1 cellular context compared by ENCODE assay signal in genomic region chr2:200811336-200812121, GRCh38.
TF ChIP-seq lines count a peak whose summit lies in the region.

Gene BZW1, plus strand, starts transcription at chr2:200811910. Its CDS starts 1,308 bp downstream, at chr2:200813218.

TF ChIP-seq in HepG2, 621 proteins besides CTCF, POLR2A, EP300 and RAD21 (continued from another document and continues in another):
- TF ChIP-seq ARID4A (CRISPR knock-in tag; IDR thresholded peaks at IDR 0.05; ENCODE audit: borderline replicate concordance) (peak; percentile 89), REXO4 (CRISPR knock-in tag; IDR thresholded peaks at IDR 0.05; ENCODE audit: borderline replicate concordance) (no peak), ZKSCAN8 (CRISPR knock-in tag; IDR thresholded peaks at IDR 0.05; ENCODE audit: borderline replicate concordance) (peak; percentile 54; the same call in 1 of the 2 replicates), ARID5B (CRISPR knock-in tag; IDR thresholded peaks at IDR 0.05) (no peak), GABPB1 (CRISPR knock-in tag; IDR thresholded peaks at IDR 0.05) (peak; percentile 93), NKX3-1 (CRISPR knock-in tag; IDR thresholded peaks at IDR 0.05) (peak; percentile 90; the same call in 1 of the 2 replicates), KAT8 (CRISPR knock-in tag; IDR thresholded peaks at IDR 0.05) (peak; percentile 91), GFI1 (CRISPR knock-in tag; IDR thresholded peaks at IDR 0.05; ENCODE audit: borderline replicate concordance) (peak; percentile 60; the same call in 1 of the 2 replicates), LRRFIP1 (CRISPR knock-in tag; conservative IDR thresholded peaks at IDR 0.05) (no peak), GTF3A (CRISPR knock-in tag; conservative IDR thresholded peaks at IDR 0.05) (peak; percentile 93; the same call in 1 of the 2 replicates), ETS1 (CRISPR knock-in tag; IDR thresholded peaks at IDR 0.05) (no peak; the same call in 1 of the 2 replicates), ZNF704 (CRISPR knock-in tag; IDR thresholded peaks at IDR 0.05; ENCODE audit: borderline replicate concordance) (no peak), MYPOP (CRISPR knock-in tag; IDR thresholded peaks at IDR 0.05) (peak; percentile 86; the same call in 1 of the 2 replicates), ZNF660 (CRISPR knock-in tag; IDR thresholded peaks at IDR 0.05; ENCODE audit: borderline replicate concordance, low read depth) (no peak), ZC3H4 (CRISPR knock-in tag; IDR thresholded peaks at IDR 0.05; ENCODE audit: borderline replicate concordance) (0 out of 2 replicates have a peak, but pooled peaks have one; percentile 50), ZNF609 (CRISPR knock-in tag; IDR thresholded peaks at IDR 0.05; ENCODE audit: borderline replicate concordance) (no peak; the same call in 1 of the 2 replicates), FOXA1 (IDR thresholded peaks at IDR 0.05) (no peak), FOXA1 (CRISPR knock-in tag; IDR thresholded peaks at IDR 0.05) (no peak), SOX5 (CRISPR knock-in tag; IDR thresholded peaks at IDR 0.05; ENCODE audit: borderline replicate concordance) (peak; percentile 34; the same call in 1 of the 2 replicates), NFE2L2 (IDR thresholded peaks at IDR 0.05; ENCODE audit: low read length) (0 out of 2 replicates have a peak, but pooled peaks have one; percentile 5), ZKSCAN1 (IDR thresholded peaks at IDR 0.05; ENCODE audit: low read length) (no peak), PCBP2 (optimal IDR thresholded peaks at IDR 0.05; ENCODE audit: low read depth, low read length, poor library complexity, severe bottlenecking) (peak; percentile 51), ZFP36L2 (CRISPR knock-in tag; IDR thresholded peaks at IDR 0.05) (no peak), IRF2 (CRISPR knock-in tag; IDR thresholded peaks at IDR 0.05) (peak; percentile 61; the same call in 1 of the 2 replicates), ATF1 (CRISPR knock-in tag; IDR thresholded peaks at IDR 0.05) (peak; percentile 57), HNRNPL (IDR thresholded peaks at IDR 0.05; ENCODE audit: low read depth, low read length) (0 out of 2 replicates have a peak, but pooled peaks have one; percentile 8), PHF21A (CRISPR knock-in tag; IDR thresholded peaks at IDR 0.05) (0 out of 2 replicates have a peak, but pooled peaks have one; percentile 31), MAFF (IDR thresholded peaks at IDR 0.05; ENCODE audit: low read depth, low read length) (peak; percentile 38; the same call in 1 of the 2 replicates), ZNF362 (CRISPR knock-in tag; IDR thresholded peaks at IDR 0.05; ENCODE audit: borderline replicate concordance) (no peak; the same call in 1 of the 2 replicates), MYNN (CRISPR knock-in tag; IDR thresholded peaks at IDR 0.05; ENCODE audit: low read depth) (no peak), RXRB (CRISPR knock-in tag; IDR thresholded peaks at IDR 0.05; ENCODE audit: borderline replicate concordance) (peak; percentile 9), ZNF350 (CRISPR knock-in tag; IDR thresholded peaks at IDR 0.05; ENCODE audit: borderline replicate concordance, low read depth) (peak; percentile 83; the same call in 1 of the 2 replicates), ZNF770 (CRISPR knock-in tag; IDR thresholded peaks at IDR 0.05) (peak; percentile 71; the same call in 1 of the 2 replicates)
